9 cellular contexts compared by ENCODE assay signal in the genomic region with DNA sequence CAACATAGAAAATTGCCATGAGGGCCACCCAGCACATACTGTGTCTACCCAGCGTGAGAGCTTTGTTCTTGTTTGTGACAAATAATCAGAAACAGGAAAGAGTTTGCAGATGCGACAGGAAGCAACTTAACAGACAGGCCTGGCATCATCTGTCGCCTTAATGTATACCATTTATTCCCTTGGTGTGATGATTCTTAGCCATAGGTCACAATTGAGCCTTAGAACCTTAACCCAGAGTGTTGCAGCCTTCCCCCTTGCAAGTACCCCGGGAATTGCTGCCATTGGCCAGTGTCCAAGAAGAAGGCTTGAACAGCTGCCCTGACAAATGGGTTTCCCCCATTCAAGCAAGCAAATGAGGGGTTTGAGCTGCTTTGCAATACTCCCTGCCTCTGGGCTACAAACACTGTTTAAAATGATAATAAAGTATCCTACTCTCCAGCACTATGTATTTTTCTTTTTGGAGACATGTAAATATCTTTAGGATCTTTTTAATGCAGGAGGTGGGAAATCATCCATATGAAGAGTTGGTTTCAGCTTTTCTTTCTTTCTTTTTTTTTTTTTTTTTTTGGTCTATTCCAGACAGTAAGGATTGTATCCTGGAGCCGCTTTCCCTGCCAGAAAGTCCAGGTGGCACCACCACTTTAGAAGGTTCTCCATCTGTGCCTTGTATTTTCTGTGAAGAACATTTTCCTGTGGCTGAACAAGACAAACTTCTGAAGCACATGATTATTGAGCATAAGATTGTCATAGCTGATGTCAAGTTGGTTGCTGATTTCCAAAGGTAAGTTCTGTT.
A peak's percentile ranks its signal among the peaks of the same experiment; 100 is the strongest.
DNase-seq lines count a peak whose midpoint lies in the region; ATAC-seq, FAIRE-seq and TF ChIP-seq lines count a peak whose summit lies in the region.
"Had no signal": no experiment of that assay in that cellular context is flagged by ENCODE, and none has a peak within 500 bp of the region (broad histone marks: within the 10 kb centered on the region; RNA-seq: fewer than 3 reads in every experiment).

No MANE protein-coding gene starts in this region.

- H3K4me2 ChIP-seq in K562 (ENCODE audit: insufficient read depth, low read length) = no peak overlapping the region

- H3K27me3 ChIP-seq in K562 (ENCODE audit: control insufficient read depth in 2 of 2, insufficient read depth in 2 of 2, low read length in 2 of 2) = no peaks in the 10 kb centered on the region

- in situ Hi-C loops in K562 (cut with MboI) = no loop called here

- CTCF ChIA-PET in K562 (lab: Yijun Ruan, JAX; ENCODE audit: low intra/inter-chr PET ratio) = no interaction called here

- no peak for TF ChIP-seq RAD21 in K562 (CRISPR knock-in tag; conservative IDR thresholded peaks at IDR 0.05 in 1 of 2, IDR thresholded peaks at IDR 0.05 in 1 of 2)

- H3K36me3 ChIP-seq in K562 (ENCODE audit: control insufficient read depth, insufficient read depth, low read length) = no peaks in the 10 kb centered on the region

- DNase-seq in GM10266 (ENCODE audit: extremely low spot score) (peak; percentile 12), K562 (ENCODE audit: extremely low read depth in 1 of 4, low spot score in 3 of 4) (no peak), 8988T (no peak), H4 (ENCODE audit: low spot score) (no peak)
- DNase-seq in stimulated activated naive CD4-positive, alpha-beta T cell (lab: John Stamatoyannopoulos, UW) = no peak
- DNase-seq: right cardiac atrium had no signal

- POLR2A ChIA-PET in K562 (lab: Yijun Ruan, JAX) = interaction anchor here (0.6 to 0.9 kb wide), 2 partner anchors 39 to 234 kb away, joined by 3 to 4 read pairs; no protein-coding TSS in a partner anchor

- ATAC-seq in GM21619 (IDR thresholded peaks at IDR 0.05; ENCODE audit: unreplicated experiment) (peak; percentile 75), HG03575 (IDR thresholded peaks at IDR 0.05; ENCODE audit: extremely low read depth, insufficient number of reproducible peaks, low FRiP score, unreplicated experiment) (peak; percentile 37), K562 (no peak), GM19035 (IDR thresholded peaks at IDR 0.05; ENCODE audit: unreplicated experiment) (no peak)
- ATAC-seq: right cardiac atrium had no signal

- H3K9ac ChIP-seq in K562 (ENCODE audit: insufficient read depth in 1 of 2, low read depth in 2 of 2, low read length in 2 of 2) = no peak overlapping the region

- H3K9me1 ChIP-seq in K562 (ENCODE audit: control insufficient read depth, insufficient read depth, low read length) = no peaks in the 10 kb centered on the region

- TF ChIP-seq POLR2A in K562 (conservative IDR thresholded peaks at IDR 0.05) = no peak

- no peaks in the 10 kb centered on the region for H3K4me1 ChIP-seq in K562 (replicated peaks in 1 of 2; ENCODE audit: control insufficient read depth in 2 of 2, insufficient read depth in 2 of 2, low read length in 2 of 2)

- TF ChIP-seq CTCF in GM10266 (IDR thresholded peaks at IDR 0.05; ENCODE audit: control insufficient read depth, insufficient read depth, low read depth, missing control alignments) (no peak), K562 (IDR thresholded peaks at IDR 0.05 in 2 of 3, conservative IDR thresholded peaks at IDR 0.05 in 1 of 3; ENCODE audit: insufficient read depth in 2 of 3, low read depth in 1 of 3, low read length in 3 of 3) (no peak)

- H4K20me1 ChIP-seq in K562 (replicated peaks; ENCODE audit: control insufficient read depth, insufficient read depth, low read length) = no peaks in the 10 kb centered on the region

- H3K79me2 ChIP-seq in K562 (ENCODE audit: control insufficient read depth, insufficient read depth, low read length) = no peaks in the 10 kb centered on the region

- 42% methylated on average over 5 of the region's 5 CpGs for WGBS in K562 (ENCODE audit: insufficient coverage, low coverage, missing lambda C conversion rate)

- no peak for TF ChIP-seq EP300 in K562 (IDR thresholded peaks at IDR 0.05; ENCODE audit: low read length)

- no TSS peak for BruUV-seq in K562 (replicated peaks; lab: Mats Ljungman, UMichigan)

- intact Hi-C loops in K562 (cut with micrococcal nuclease) = no loop called here

- no peak overlapping the region for H3K27ac ChIP-seq in K562 (ENCODE audit: extremely low read depth, low read depth, low read length)

- no peak overlapping the region for H3K4me3 ChIP-seq in K562

- no peak overlapping the region for H2AFZ ChIP-seq in K562 (ENCODE audit: low read depth, low read length)

- no peaks in the 10 kb centered on the region for H3K9me3 ChIP-seq in K562 (replicated peaks; ENCODE audit: control insufficient read depth, insufficient read depth, low read depth, low read length)

- no peak for FAIRE-seq in K562 (lab: Jason Lieb, UNC)

TF ChIP-seq in K562, 482 proteins besides CTCF, POLR2A, EP300 and RAD21:
- TF ChIP-seq TAF9B (IDR thresholded peaks at IDR 0.05; ENCODE audit: partially characterized antibody) = no peak
- no peak for TF ChIP-seq RHOXF2B (CRISPR knock-in tag; conservative IDR thresholded peaks at IDR 0.05)
- TF ChIP-seq, protein P1, sequence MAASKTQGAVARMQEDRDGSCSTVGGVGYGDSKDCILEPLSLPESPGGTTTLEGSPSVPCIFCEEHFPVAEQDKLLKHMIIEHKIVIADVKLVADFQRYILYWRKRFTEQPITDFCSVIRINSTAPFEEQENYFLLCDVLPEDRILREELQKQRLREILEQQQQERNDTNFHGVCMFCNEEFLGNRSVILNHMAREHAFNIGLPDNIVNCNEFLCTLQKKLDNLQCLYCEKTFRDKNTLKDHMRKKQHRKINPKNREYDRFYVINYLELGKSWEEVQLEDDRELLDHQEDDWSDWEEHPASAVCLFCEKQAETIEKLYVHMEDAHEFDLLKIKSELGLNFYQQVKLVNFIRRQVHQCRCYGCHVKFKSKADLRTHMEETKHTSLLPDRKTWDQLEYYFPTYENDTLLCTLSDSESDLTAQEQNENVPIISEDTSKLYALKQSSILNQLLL (CRISPR knock-in tag; IDR thresholded peaks at IDR 0.05; ENCODE audit: borderline replicate concordance) = peak; percentile 77

Comparison
In these comparisons a context has a peak if more than half of its experiments do, and no peak if none do; other contexts are left out.
1. ATAC-seq: peak in GM21619 (single experiment) and HG03575 (single experiment); none in K562 (single experiment) and GM19035 (single experiment).